14 cellular contexts compared by ENCODE assay signal in the genomic region with DNA sequence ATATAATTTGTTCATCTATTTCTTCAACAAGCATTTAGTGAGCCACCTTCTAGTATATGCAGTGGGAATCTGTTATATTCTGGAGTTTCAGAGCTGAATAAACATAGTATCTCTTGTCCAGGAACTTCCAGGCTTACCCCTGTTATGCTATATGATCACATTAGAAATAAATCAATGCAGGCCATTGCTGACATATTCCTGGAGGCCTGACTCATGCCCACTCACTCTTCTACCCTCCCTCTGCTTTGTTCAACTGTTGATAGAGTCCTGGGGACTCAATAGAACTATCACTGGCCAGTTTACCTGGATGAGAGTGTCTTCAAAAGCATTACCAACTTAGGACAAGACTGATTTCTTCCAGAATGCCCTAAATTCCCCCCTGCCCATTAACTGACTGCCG. TPM values are rescaled to one million over a fixed set of nuclear protein-coding genes. Genes with fewer than 3 reads are reported as not detected.
DNase-seq lines count a peak whose midpoint lies in the region; ATAC-seq and TF ChIP-seq lines count a peak whose summit lies in the region.
"Had no signal": no experiment of that assay in that cellular context is flagged by ENCODE, and none has a peak within 500 bp of the region (broad histone marks: within the 10 kb centered on the region; RNA-seq: fewer than 3 reads in every experiment).

No MANE protein-coding gene starts in this region.

- intact Hi-C loops in left colon (cut with DNase I, micrococcal nuclease), result no loop called here

- ATAC-seq in left colon, result no peak
- ATAC-seq: activated naive CD4-positive, alpha-beta T cell treated with anti-CD3 and anti-CD28 coated beads, Interleukin-2, amount 50 U/mL, for 72 hours had no signal

- no peak for TF ChIP-seq CTCF in fibroblast of pulmonary artery (IDR thresholded peaks at IDR 0.05; ENCODE audit: low read length, missing control alignments)

- in situ Hi-C loops in SK-MEL-5 (cut with HindIII; ENCODE audit: low pct_unique_long_range_greater_than_20kb, low sequenced_read_pairs), result no loop called here

- no peak overlapping the region for H3K4me3 ChIP-seq in fibroblast of pulmonary artery (replicated peaks; ENCODE audit: low read depth, low read length)
- H3K4me3 ChIP-seq: dorsolateral prefrontal cortex, right lobe of liver, thyroid gland had no signal

- peak; percentile 37 for DNase-seq in GM03348 (ENCODE audit: low spot score)
- peak; percentile 26 for DNase-seq in SK-MEL-5 (ENCODE audit: low read depth, low spot score)
- peak; percentile 33 for DNase-seq in fibroblast of pulmonary artery (ENCODE audit: low read depth)
- peak; percentile 83 for DNase-seq in renal cortical epithelial cell (ENCODE audit: low read depth)
- no peak for DNase-seq in DMS79 (lab: John Stamatoyannopoulos, UW)
- DNase-seq in left colon, result no peak
- no peak for DNase-seq in activated CD4-positive, CD25-positive, alpha-beta regulatory T cell treated with anti-CD3 and anti-CD28 coated beads, Interleukin-2, amount 50 U/mL, for 72 hours
- no peak for DNase-seq in NCI-H1436 treated with DMSO at 0.1 percent for 48 hours (lab: John Stamatoyannopoulos, UW)
- DNase-seq: CD4-positive, alpha-beta T cell; dorsolateral prefrontal cortex; NCI-H1417 treated with DMSO at 0.1 percent for 48 hours; right lobe of liver; thyroid gland had no signal

RNA-seq across cellular contexts. Expression of a gene that starts 29.3 kb away (rescaled TPM):
- 80.4 and 87.1 TPM in 2 replicates for total RNA-seq in SK-MEL-5 (2014; rRNA removed; shearing (Covaris generic))
- polyA plus RNA-seq in SK-MEL-5 (2015; cell fraction: cytosol; rRNA removed), result 83.5 and 90.8 TPM in 2 replicates
- 379 and 408 TPM in 2 replicates for polyA plus RNA-seq in SK-MEL-5 (2015; cell fraction: nucleus; rRNA removed)
- total RNA-seq in renal cortical epithelial cell, result 87.5 and 132 TPM in 2 replicates
- 10 to 100 TPM; 66.5 to 84.0 TPM for total RNA-seq in left colon

RNA-seq across cellular contexts. Expression of a gene that starts 49.8 kb away (rescaled TPM):
- total RNA-seq in SK-MEL-5 (2014; rRNA removed; shearing (Covaris generic)), result 60.9 and 67.7 TPM in 2 replicates
- 53.1 and 77.2 TPM in 2 replicates for polyA plus RNA-seq in SK-MEL-5 (2015; cell fraction: cytosol; rRNA removed)
- 74.5 and 105 TPM in 2 replicates for polyA plus RNA-seq in SK-MEL-5 (2015; cell fraction: nucleus; rRNA removed)
- 212 and 277 TPM in 2 replicates for total RNA-seq in renal cortical epithelial cell
- 100 to 1,000 TPM; 111 to 156 TPM for total RNA-seq in left colon

Comparison
In these comparisons a context has a peak if more than half of its experiments do, and no peak if none do; other contexts are left out.
1. DNase-seq: peak in GM03348 (single experiment), SK-MEL-5 (single experiment), fibroblast of pulmonary artery (single experiment) and renal cortical epithelial cell (single experiment); none in DMS79 (single experiment), left colon (0 of 2), activated CD4-positive, CD25-positive, alpha-beta regulatory T cell treated with anti-CD3 and anti-CD28 coated beads, Interleukin-2, amount 50 U/mL, for 72 hours (single experiment) and NCI-H1436 treated with DMSO at 0.1 percent for 48 hours (single experiment).